Comparison of ENCODE assay signal across 2 cellular contexts in genomic region chr19:19151418-19151817, GRCh38.
TF ChIP-seq lines count a peak whose summit lies in the region.

No MANE protein-coding gene starts in this region.

TF ChIP-seq in K562, 482 proteins besides CTCF, POLR2A, EP300 and RAD21:
- 0 out of 2 replicates have a peak, but pooled peaks have one; percentile 18 for TF ChIP-seq POLR2G (IDR thresholded peaks at IDR 0.05; ENCODE audit: low read depth, low read length)
- no peak for TF ChIP-seq FOXK2 (conservative IDR thresholded peaks at IDR 0.05 in 1 of 2, IDR thresholded peaks at IDR 0.05 in 1 of 2; ENCODE audit: low read depth in 2 of 2)

TF ChIP-seq in HEK293T, 16 proteins besides CTCF, POLR2A, EP300 and RAD21:
- TF ChIP-seq FOXA1 (IDR thresholded peaks at IDR 0.05): no peak
- TF ChIP-seq TARDBP (IDR thresholded peaks at IDR 0.05): no peak
- no peak for TF ChIP-seq FOXM1 (IDR thresholded peaks at IDR 0.05; ENCODE audit: borderline replicate concordance)
- TF ChIP-seq ZNF384 (IDR thresholded peaks at IDR 0.05): no peak
- TF ChIP-seq FOXK2 (IDR thresholded peaks at IDR 0.05): no peak
TF ChIP-seq in HEK293T: peak in this region for 0.
